Comparison of ENCODE assay signal across 2 cellular contexts in the genomic region with DNA sequence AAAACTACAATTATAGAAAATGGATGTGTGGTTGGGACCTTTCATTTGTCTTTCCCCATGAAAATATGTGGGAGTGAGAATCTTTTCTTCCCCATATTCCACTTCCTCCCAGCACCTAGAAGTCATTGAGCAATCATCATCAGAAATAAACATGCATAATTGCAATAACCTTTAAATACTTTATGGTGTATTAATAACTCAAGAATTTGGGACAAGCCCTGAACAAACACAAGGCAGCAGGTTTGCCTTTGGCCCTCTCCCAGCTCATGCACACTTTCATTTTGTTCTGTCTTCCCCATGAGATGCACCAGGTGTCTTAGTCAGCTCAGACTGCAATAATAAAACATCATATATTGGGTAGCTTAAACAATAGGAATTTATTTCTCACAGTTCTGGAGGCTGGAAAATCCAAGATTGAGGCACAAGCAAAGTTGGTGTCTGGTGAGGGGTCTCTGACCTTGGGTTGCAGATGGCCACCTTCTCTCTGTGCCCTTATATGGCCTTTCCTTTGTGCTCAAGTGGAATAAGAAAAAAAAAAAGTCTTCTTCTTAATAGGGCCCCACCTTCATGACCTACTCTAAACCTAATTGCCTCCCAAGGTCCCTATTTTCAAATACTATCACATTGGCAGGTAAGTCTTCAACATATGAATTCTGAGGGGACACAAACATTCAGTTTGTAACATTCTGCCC.
TF ChIP-seq lines count a peak whose summit lies in the region.

No MANE protein-coding gene starts in this region.

TF ChIP-seq in IMR-90, 13 proteins besides CTCF, POLR2A, EP300 and RAD21:
- TF ChIP-seq FOS (IDR thresholded peaks at IDR 0.05; ENCODE audit: low read depth, low read length) (no peak), CEBPB (IDR thresholded peaks at IDR 0.05; ENCODE audit: low read depth, low read length) (peak; percentile 84)

TF ChIP-seq in GM12878, 131 proteins besides CTCF, POLR2A, EP300 and RAD21:
- TF ChIP-seq CBX5 (IDR thresholded peaks at IDR 0.05; ENCODE audit: low read depth) = no peak
- peak; percentile 37 to 65; a peak in 1 of 4 replicates for TF ChIP-seq SRF (IDR thresholded peaks at IDR 0.05; ENCODE audit: low read depth in 2 of 2, low read length in 2 of 2)
